In genomic region chr12:19922687-19923086, GRCh38 we compare ENCODE assay signal across 17 cellular contexts.
DNase-seq lines count a peak whose midpoint lies in the region; ATAC-seq, FAIRE-seq and TF ChIP-seq lines count a peak whose summit lies in the region.
"Had no signal": no experiment of that assay in that cellular context is flagged by ENCODE, and none has a peak within 500 bp of the region (broad histone marks: within the 10 kb centered on the region; RNA-seq: fewer than 3 reads in every experiment).

No MANE protein-coding gene starts in this region.

- H3K23ac ChIP-seq in trophoblast cell (ENCODE audit: low read length), result no peak overlapping the region

- peak in 1 of 2 experiments; percentile 13 for DNase-seq in A549 (ENCODE audit: low read depth in 1 of 2, low spot score in 1 of 2)
- DNase-seq in PC-3, result peak; percentile 3
- peak; percentile 67 for DNase-seq in kidney tubule cell (ENCODE audit: low spot score)
- DNase-seq in trophoblast cell, result no peak
- DNase-seq in osteocyte (ENCODE audit: extremely low spot score, unreplicated experiment), result no peak
- DNase-seq: 8988T; ACHN; CD4-positive, CD25-positive, alpha-beta regulatory T cell; DND-41; GDM1; GM23248 had no signal

- no peak overlapping the region for H3K18ac ChIP-seq in trophoblast cell (ENCODE audit: low read length)

- H2BK5ac ChIP-seq in trophoblast cell (ENCODE audit: low read depth, low read length, poor library complexity), result no peak overlapping the region

- TF ChIP-seq EP300 in A549 (IDR thresholded peaks at IDR 0.05), result no peak

- H3K79me1 ChIP-seq in trophoblast cell (ENCODE audit: low read length), result no peaks in the 10 kb centered on the region

- H3K36me3 ChIP-seq in PC-3 (ENCODE audit: low read depth, low read length) (no peaks in the 10 kb centered on the region), trophoblast cell (ENCODE audit: control insufficient read depth in 1 of 2, insufficient read depth in 2 of 2, low read length in 2 of 2) (no peaks in the 10 kb centered on the region)
- H3K36me3 ChIP-seq: BLaER1 treated with 17β-estradiol and CSF1 and Interleukin-3, amounts not matched to agents 10 nM and 100 nM had no signal

- H4K8ac ChIP-seq in trophoblast cell (ENCODE audit: low read depth, low read length), result no peak overlapping the region

- H3K9me2 ChIP-seq in PC-3 (replicated peaks; ENCODE audit: low read length), result no peaks in the 10 kb centered on the region

- H3K4me1 ChIP-seq in A549 (0 out of 3 replicates have a peak, but pooled peaks cover 7% of the 10 kb centered on the region), PC-3 (ENCODE audit: insufficient read depth, low read length) (no peaks in the 10 kb centered on the region), trophoblast cell (ENCODE audit: control insufficient read depth in 1 of 2, insufficient read depth in 2 of 2, low read length in 2 of 2) (no peaks in the 10 kb centered on the region)
- H3K4me1 ChIP-seq: BLaER1 treated with 17β-estradiol and CSF1 and Interleukin-3, amounts not matched to agents 10 nM and 100 nM had no signal

- CTCF ChIA-PET in A549 (lab: Yijun Ruan, JAX) (interaction anchor here (1.4 kb wide), 1 partner anchor 22 kb away, joined by 3 read pairs; no protein-coding TSS in a partner anchor), PC-3 (lab: Charles Lee) (no interaction called here)

- FAIRE-seq in A549 (lab: Jason Lieb, UNC), result no peak
- FAIRE-seq: GM12892, H54 had no signal

- BruUV-seq in PC-3 (replicated peaks; lab: Mats Ljungman, UMichigan), result no TSS peak

- TF ChIP-seq CTCF in A549 (IDR thresholded peaks at IDR 0.05), result no peak
- TF ChIP-seq CTCF in PC-3 (conservative IDR thresholded peaks at IDR 0.05; ENCODE audit: low read depth, low read length), result no peak
- no peak for TF ChIP-seq CTCF in osteocyte (IDR thresholded peaks at IDR 0.05)

- POLR2A ChIA-PET in A549 (lab: Yijun Ruan, JAX) (no interaction called here), PC-3 (lab: Charles Lee; ENCODE audit: unreplicated experiment) (no interaction called here)

- H4K91ac ChIP-seq in trophoblast cell (ENCODE audit: low read depth, low read length), result no peak overlapping the region

- 44% methylated on average over 2 of the region's 2 CpGs for WGBS in A549 (ENCODE audit: missing lambda C conversion rate)
- no CpG with 5 or more reads among the region's 2 CpGs for WGBS in trophoblast cell (ENCODE audit: extremely low coverage, insufficient coverage, insufficient read length)

- peaks cover 2% of the 10 kb centered on the region for H3K36me3 Mint-ChIP-seq in osteocyte (ENCODE audit: unreplicated experiment)
- H3K36me3 Mint-ChIP-seq: CD4-positive, CD25-positive, alpha-beta regulatory T cell had no signal

- H2AFZ ChIP-seq in PC-3 (ENCODE audit: low read length) (no peak overlapping the region), trophoblast cell (ENCODE audit: insufficient read depth, low read length, poor library complexity) (no peak overlapping the region)
- H2AFZ ChIP-seq: GM23248 had no signal

- H3K14ac ChIP-seq in trophoblast cell (ENCODE audit: low read length), result no peak overlapping the region

- no peak overlapping the region for H3K4ac ChIP-seq in trophoblast cell (ENCODE audit: low read depth, low read length)

- H3K4me3 Mint-ChIP-seq in osteocyte (ENCODE audit: unreplicated experiment), result no peak overlapping the region
- H3K4me3 Mint-ChIP-seq: CD4-positive, CD25-positive, alpha-beta regulatory T cell had no signal

- intact Hi-C loops in PC-3 (cut with micrococcal nuclease), result no loop called here

- H3K27ac ChIP-seq in A549 (no peak overlapping the region), PC-3 (ENCODE audit: low read length) (no peak overlapping the region), trophoblast cell (ENCODE audit: low read depth, low read length) (no peak overlapping the region)
- H3K27ac ChIP-seq: BLaER1 treated with 17β-estradiol and CSF1 and Interleukin-3, amounts not matched to agents 10 nM and 100 nM; GM23248 had no signal

- H3F3A ChIP-seq in PC-3 (ENCODE audit: low read length, unreplicated experiment), result no peaks in the 10 kb centered on the region

- no peak overlapping the region for H2BK120ac ChIP-seq in trophoblast cell (ENCODE audit: insufficient read depth, low read length, poor library complexity)

- H3K27me3 Mint-ChIP-seq in osteocyte (ENCODE audit: unreplicated experiment), result no peaks in the 10 kb centered on the region

- H3K4me1 Mint-ChIP-seq in osteocyte (ENCODE audit: unreplicated experiment), result peaks cover 22% of the 10 kb centered on the region
- H3K4me1 Mint-ChIP-seq: CD4-positive, CD25-positive, alpha-beta regulatory T cell had no signal

- no peaks in the 10 kb centered on the region for H3K79me2 ChIP-seq in PC-3 (ENCODE audit: low read length)
- H3K79me2 ChIP-seq in trophoblast cell (ENCODE audit: control insufficient read depth, insufficient read depth, low read length, poor library complexity), result no peaks in the 10 kb centered on the region

- peaks cover 6% of the 10 kb centered on the region for H3K9me3 Mint-ChIP-seq in osteocyte (ENCODE audit: unreplicated experiment)

- H2AK5ac ChIP-seq in trophoblast cell (ENCODE audit: low read length), result no peak overlapping the region

- no peak overlapping the region for H3K27ac Mint-ChIP-seq in osteocyte (ENCODE audit: unreplicated experiment)
- H3K27ac Mint-ChIP-seq: CD4-positive, CD25-positive, alpha-beta regulatory T cell had no signal

- no peak overlapping the region for H3K4me3 ChIP-seq in A549
- H3K4me3 ChIP-seq in PC-3 (ENCODE audit: low read length), result no peak overlapping the region
- H3K4me3 ChIP-seq in trophoblast cell (ENCODE audit: low read depth, low read length), result no peak overlapping the region
- H3K4me3 ChIP-seq: BLaER1 treated with 17β-estradiol and CSF1 and Interleukin-3, amounts not matched to agents 10 nM and 100 nM; GM23248 had no signal

- no peak for TF ChIP-seq RAD21 in A549 (conservative IDR thresholded peaks at IDR 0.05 in 1 of 2, IDR thresholded peaks at IDR 0.05 in 1 of 2)

- H4K12ac ChIP-seq in trophoblast cell (ENCODE audit: low read depth, low read length), result no peak overlapping the region

- no peak for TF ChIP-seq POLR2A in A549 (IDR thresholded peaks at IDR 0.05; ENCODE audit: low read length)

- H3K9me3 ChIP-seq in A549 (0 out of 3 replicates have a peak, but pooled peaks cover 4% of the 10 kb centered on the region), PC-3 (ENCODE audit: low read length) (no peaks in the 10 kb centered on the region), trophoblast cell (ENCODE audit: insufficient read depth, low read depth, low read length) (no peaks in the 10 kb centered on the region)

- H3K27me3 ChIP-seq in PC-3 (ENCODE audit: low read length) (peaks cover 3% of the 10 kb centered on the region; the same call in 1 of the 2 replicates), trophoblast cell (ENCODE audit: insufficient read depth, low read length) (no peaks in the 10 kb centered on the region)
- H3K27me3 ChIP-seq: BLaER1 treated with 17β-estradiol and CSF1 and Interleukin-3, amounts not matched to agents 10 nM and 100 nM had no signal

- H3K4me2 ChIP-seq in A549 (no peak overlapping the region), PC-3 (ENCODE audit: low read length) (no peak overlapping the region), trophoblast cell (ENCODE audit: low read length) (no peak overlapping the region)
- H3K4me2 ChIP-seq: BLaER1 treated with 17β-estradiol and CSF1 and Interleukin-3, amounts not matched to agents 10 nM and 100 nM had no signal

- peak overlapping the region; percentile 49 for H2BK12ac ChIP-seq in trophoblast cell (ENCODE audit: low read length)

- H3K9ac ChIP-seq in PC-3 (ENCODE audit: low read length) (no peak overlapping the region), trophoblast cell (ENCODE audit: low read length) (no peak overlapping the region)
- H3K9ac ChIP-seq: BLaER1 treated with 17β-estradiol and CSF1 and Interleukin-3, amounts not matched to agents 10 nM and 100 nM; GM23248 had no signal

- ATAC-seq in A549 (no peak), PC-3 (no peak), HG02759 (IDR thresholded peaks at IDR 0.05; ENCODE audit: unreplicated experiment) (no peak), HG03196 (IDR thresholded peaks at IDR 0.05; ENCODE audit: unreplicated experiment) (no peak)
- ATAC-seq: HCT116 had no signal

- H4K20me1 ChIP-seq in PC-3 (ENCODE audit: low read length), result no peaks in the 10 kb centered on the region
- H4K20me1 ChIP-seq: BLaER1 treated with 17β-estradiol and CSF1 and Interleukin-3, amounts not matched to agents 10 nM and 100 nM had no signal

TF ChIP-seq in A549, 52 proteins besides CTCF, POLR2A, EP300 and RAD21:
- TF ChIP-seq ZNF302 (CRISPR knock-in tag; IDR thresholded peaks at IDR 0.05), result no peak
- TF ChIP-seq GATA3 (IDR thresholded peaks at IDR 0.05; ENCODE audit: borderline replicate concordance), result no peak
- TF ChIP-seq ZFP36 (IDR thresholded peaks at IDR 0.05; ENCODE audit: borderline replicate concordance, partially characterized antibody), result no peak
- TF ChIP-seq CHD4 (IDR thresholded peaks at IDR 0.05; ENCODE audit: borderline replicate concordance), result no peak
- TF ChIP-seq MAFK (IDR thresholded peaks at IDR 0.05; ENCODE audit: partially characterized antibody), result peak; percentile 62
- TF ChIP-seq FOXS1 (CRISPR knock-in tag; IDR thresholded peaks at IDR 0.05), result no peak

Comparison
In these comparisons a context has a peak if more than half of its experiments do, and no peak if none do; other contexts are left out.
1. DNase-seq: peak in PC-3 (single experiment) and kidney tubule cell (single experiment); none in trophoblast cell (0 of 2) and osteocyte (single experiment).